12 cellular contexts compared by ENCODE assay signal in the genomic region with DNA sequence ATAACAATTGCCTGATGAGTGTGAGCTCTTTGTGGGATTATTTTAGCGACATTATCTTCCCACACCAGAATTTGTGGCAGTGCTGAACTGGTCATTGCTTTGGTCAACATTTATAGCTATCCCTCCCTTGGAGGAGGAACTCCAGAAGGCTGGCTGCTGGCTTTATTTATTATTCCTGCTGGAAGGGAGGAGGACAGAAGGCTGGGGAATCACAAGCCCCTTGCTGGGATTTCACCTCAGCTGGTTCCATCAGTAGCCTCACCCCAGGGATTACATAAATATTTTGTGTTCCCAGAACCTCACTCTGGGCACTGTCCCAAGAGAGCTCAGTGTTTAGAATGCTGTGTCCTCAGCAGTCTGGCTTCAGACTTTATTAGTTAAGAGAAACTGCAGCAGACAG.
DNase-seq lines count a peak whose midpoint lies in the region; ATAC-seq and TF ChIP-seq lines count a peak whose summit lies in the region.
"Had no signal": no experiment of that assay in that cellular context is flagged by ENCODE, and none has a peak within 500 bp of the region (broad histone marks: within the 10 kb centered on the region; RNA-seq: fewer than 3 reads in every experiment).

No MANE protein-coding gene starts in this region.

- peaks cover 0 to 8% (median 0%) of the 10 kb centered on the region in 11 donors for H3K9me3 ChIP-seq in heart right ventricle
- H3K9me3 ChIP-seq: pancreas, uterus had no signal

- H3K4me3 ChIP-seq in heart right ventricle, result no peak overlapping the region
- H3K4me3 ChIP-seq: dorsolateral prefrontal cortex, pancreas, uterus had no signal

- H3K36me3 ChIP-seq in heart right ventricle, result no peaks in the 10 kb centered on the region
- H3K36me3 ChIP-seq: pancreas, uterus had no signal

- ATAC-seq in heart right ventricle (peak in 7 of 8 donors; percentile 51 to 95 (median 82)), HG03159 (IDR thresholded peaks at IDR 0.05; ENCODE audit: unreplicated experiment) (no peak)

- DNase-seq in COR-L47 (lab: John Stamatoyannopoulos, UW) (peak; percentile 46), heart right ventricle (peak in 1 of 2 donors; percentile 47), putamen (ENCODE audit: low spot score) (peak; percentile 6), DMS79 treated with DMSO at 0.1 percent for 48 hours (lab: John Stamatoyannopoulos, UW) (no peak), NCI-H1105 treated with DMSO at 0.1 percent for 48 hours (lab: John Stamatoyannopoulos, UW) (no peak)
- no peak for DNase-seq in activated CD4-positive, CD25-positive, alpha-beta regulatory T cell (lab: John Stamatoyannopoulos, UW)
- DNase-seq: NCI-H187 treated with DMSO at 0.1 percent for 48 hours, pancreas had no signal

- peaks cover 2 to 34% (median 10%) of the 10 kb centered on the region in 9 donors for H3K4me1 ChIP-seq in heart right ventricle
- H3K4me1 ChIP-seq: pancreas, uterus had no signal

- 15 to 30% methylated on average over 1 of the region's 1 CpG for WGBS in heart right ventricle, 2 donors

- intact Hi-C loops in heart right ventricle (cut with DNase I), result no loop called here

- H3K27me3 ChIP-seq in heart right ventricle, result no peaks in the 10 kb centered on the region
- H3K27me3 ChIP-seq: dorsolateral prefrontal cortex, pancreas, uterus had no signal

- peak overlapping the region; percentile 43 for H3K27ac ChIP-seq in VCaP
- peak overlapping the region in 8 of 10 donors; percentile 20 to 73 (median 56) for H3K27ac ChIP-seq in heart right ventricle
- H3K27ac ChIP-seq: pancreas, uterus had no signal

- TF ChIP-seq CTCF in VCaP (conservative IDR thresholded peaks at IDR 0.05) (no peak), heart right ventricle (IDR thresholded peaks at IDR 0.05) (no peak)

Comparison
In these comparisons a context has a peak if more than half of its experiments do, and no peak if none do; other contexts are left out.
1. DNase-seq: peak in COR-L47 (single experiment) and putamen (single experiment); none in DMS79 treated with DMSO at 0.1 percent for 48 hours (single experiment), activated CD4-positive, CD25-positive, alpha-beta regulatory T cell (0 of 4) and NCI-H1105 treated with DMSO at 0.1 percent for 48 hours (single experiment).